In genomic region chr6:37819177-37819801, GRCh38 we compare ENCODE assay signal across 8 cellular contexts. TPM values are rescaled to one million over a fixed set of nuclear protein-coding genes. Genes with fewer than 3 reads are reported as not detected.
DNase-seq lines count a peak whose midpoint lies in the region; ATAC-seq, FAIRE-seq and TF ChIP-seq lines count a peak whose summit lies in the region.

Gene ZFAND3 (plus strand): TSS chr6:37819727. CDS start chr6:37819946, 219 bp downstream.

- DNase-seq in AML-193 (lab: John Stamatoyannopoulos, UW) (peak; percentile 95 to 98), GM19238 (ENCODE audit: insufficient read length, low spot score) (peak; percentile 92), NCI-H510A (lab: John Stamatoyannopoulos, UW) (peak; percentile 98), cerebellum (ENCODE audit: low spot score) (peak; percentile 95), kidney (peak; percentile 99)
- peak; percentile 85 to 90 for DNase-seq in activated CD4-positive, alpha-beta T cell treated with anti-CD3 and anti-CD28 coated beads for 24 hours (ENCODE audit: low read depth in 2 of 2)
- DNase-seq in stimulated activated CD4-positive, alpha-beta T cell treated with anti-CD3 and anti-CD28 coated beads, Interleukin-15, amount 100 ng/mL, for 1 hour (ENCODE audit: low read depth in 1 of 2, low spot score in 1 of 2), result peak; percentile 80 to 88

- peak within 1 kb of the TSS; percentile 71 to 96 for H3K9ac ChIP-seq in kidney (ENCODE audit: low read length in 2 of 2)

- FAIRE-seq in kidney (lab: Jason Lieb, UNC), result no peak

- peak; percentile 89 for ATAC-seq in HG03439 (IDR thresholded peaks at IDR 0.05; ENCODE audit: unreplicated experiment)

- intact Hi-C loops in kidney (cut with DNase I), result no loop called here

- H3K4me3 ChIP-seq in kidney (ENCODE audit: low read length in 2 of 2), result peak within 1 kb of the TSS; percentile 82 to 96

- peaks cover 20 to 23% of the 10 kb centered on the region in 2 donors for H3K4me1 ChIP-seq in kidney (ENCODE audit: control insufficient read depth in 1 of 2, insufficient read depth in 1 of 2, low read depth in 1 of 2, low read length in 2 of 2)

- H3K36me3 ChIP-seq in kidney (ENCODE audit: control insufficient read depth in 1 of 2, insufficient read depth in 2 of 2, low read length in 2 of 2), result no peaks in the 10 kb centered on the region

- H3K27ac ChIP-seq in kidney (ENCODE audit: low read depth in 2 of 2, low read length in 2 of 2), result peak within 1 kb of the TSS; percentile 88 to 93

- TF ChIP-seq CTCF in kidney (IDR thresholded peaks at IDR 0.05; ENCODE audit: borderline replicate concordance, extremely low read depth, insufficient read depth), result no peak

- no peaks in the 10 kb centered on the region for H3K9me3 ChIP-seq in kidney (ENCODE audit: control insufficient read depth in 1 of 2, low read length in 2 of 2)

RNA-seq across cellular contexts. Expression of gene ZFAND3, which starts in this region (rescaled TPM):
- total RNA-seq in cerebellum (31.0 TPM), kidney (104 TPM)
- 44.6 TPM for polyA plus RNA-seq in kidney (ENCODE audit: insufficient read depth, low read depth, low replicate concordance)

Comparison
In these comparisons a context has a peak if more than half of its experiments do, and no peak if none do; other contexts are left out.
1. Peak in every context shown above with its lines: DNase-seq, ATAC-seq, H3K4me3 ChIP-seq and H3K27ac ChIP-seq.